Comparison of ENCODE assay signal across 10 cellular contexts in genomic region chr19:30696514-30696913, GRCh38.
DNase-seq lines count a peak whose midpoint lies in the region; ATAC-seq and TF ChIP-seq lines count a peak whose summit lies in the region.
"Had no signal": no experiment of that assay in that cellular context is flagged by ENCODE, and none has a peak within 500 bp of the region (broad histone marks: within the 10 kb centered on the region; RNA-seq: fewer than 3 reads in every experiment).

No MANE protein-coding gene starts in this region.

- intact Hi-C loops in CD4-positive, alpha-beta memory T cell (cut with micrococcal nuclease), result no loop called here

- no peaks in the 10 kb centered on the region for H3K36me3 Mint-ChIP-seq in activated CD8-positive, alpha-beta memory T cell treated with anti-CD3 and anti-CD28 coated beads, Interleukin-2, amount 10 ng/mL, durations not matched to agents 7 days and 5 days
- H3K36me3 Mint-ChIP-seq in CD4-positive, alpha-beta memory T cell, result no peaks in the 10 kb centered on the region
- H3K36me3 Mint-ChIP-seq: mesothelial cell of epicardium had no signal

- H3K27me3 Mint-ChIP-seq in activated CD8-positive, alpha-beta memory T cell treated with anti-CD3 and anti-CD28 coated beads, Interleukin-2, amount 10 ng/mL, durations not matched to agents 7 days and 5 days, result peaks cover 13% of the 10 kb centered on the region
- peaks cover 14 to 17% of the 10 kb centered on the region in 2 donors for H3K27me3 Mint-ChIP-seq in CD4-positive, alpha-beta memory T cell

- CTCF ChIA-PET in activated CD8-positive, alpha-beta memory T cell treated with anti-CD3 and anti-CD28 coated beads, Interleukin-2, amount 10 ng/mL, durations not matched to agents 7 days and 5 days (lab: Charles Lee), result no interaction called here
- CTCF ChIA-PET in CD4-positive, alpha-beta memory T cell (lab: Charles Lee; ENCODE audit: partially characterized antibody), result no interaction called here

- H3K4me3 Mint-ChIP-seq in activated CD8-positive, alpha-beta memory T cell treated with anti-CD3 and anti-CD28 coated beads, Interleukin-2, amount 10 ng/mL, durations not matched to agents 7 days and 5 days, result no peak overlapping the region
- H3K4me3 Mint-ChIP-seq in CD4-positive, alpha-beta memory T cell, result no peak overlapping the region
- H3K4me3 Mint-ChIP-seq: mesothelial cell of epicardium; T-helper 1 cell treated with Interleukin-12 subunit alpha and Interleukin-12 subunit beta and Interleukin-4 antibody, amounts not matched to agents 30 μg/mL and 1 μg/mL, for 36 hours had no signal

- POLR2A ChIA-PET in CD4-positive, alpha-beta memory T cell (lab: Charles Lee; ENCODE audit: partially characterized antibody), result no interaction called here

- H3K4me1 Mint-ChIP-seq in activated CD8-positive, alpha-beta memory T cell treated with anti-CD3 and anti-CD28 coated beads, Interleukin-2, amount 10 ng/mL, durations not matched to agents 7 days and 5 days, result peaks cover 2% of the 10 kb centered on the region
- peaks cover 4 to 14% (median 10%) of the 10 kb centered on the region in 4 donors for H3K4me1 Mint-ChIP-seq in CD4-positive, alpha-beta memory T cell

- H3K9me3 ChIP-seq in CD4-positive, alpha-beta memory T cell (ENCODE audit: control insufficient read depth in 1 of 2, low read length in 2 of 2), result no peaks in the 10 kb centered on the region

- TF ChIP-seq CTCF in LNCaP clone FGC (IDR thresholded peaks at IDR 0.05; ENCODE audit: control insufficient read depth, extremely low read depth, insufficient read depth), result peak; percentile 29; the same call in 1 of the 2 replicates

- no peak for ATAC-seq in activated CD8-positive, alpha-beta memory T cell treated with anti-CD3 and anti-CD28 coated beads, Interleukin-2, amount 10 ng/mL, durations not matched to agents 7 days and 5 days
- ATAC-seq in GM18505 (IDR thresholded peaks at IDR 0.05; ENCODE audit: unreplicated experiment), result no peak
- no peak for ATAC-seq in GM21723 (IDR thresholded peaks at IDR 0.05; ENCODE audit: unreplicated experiment)

- peaks cover 11% of the 10 kb centered on the region for H3K4me1 ChIP-seq in CD4-positive, alpha-beta memory T cell (ENCODE audit: insufficient read depth, low read length)

- H3K9me3 Mint-ChIP-seq in activated CD8-positive, alpha-beta memory T cell treated with anti-CD3 and anti-CD28 coated beads, Interleukin-2, amount 10 ng/mL, durations not matched to agents 7 days and 5 days (ENCODE audit: low read depth), result no peaks in the 10 kb centered on the region
- peaks cover 0 to 4% (median 0%) of the 10 kb centered on the region in 8 donors for H3K9me3 Mint-ChIP-seq in CD4-positive, alpha-beta memory T cell
- H3K9me3 Mint-ChIP-seq: mesothelial cell of epicardium had no signal

- H3K27me3 ChIP-seq in CD4-positive, alpha-beta memory T cell (ENCODE audit: insufficient read depth, low read length), result no peaks in the 10 kb centered on the region

- no peak overlapping the region for H3K4me3 ChIP-seq in LNCaP clone FGC (ENCODE audit: low read depth, low read length)
- H3K4me3 ChIP-seq in CD4-positive, alpha-beta memory T cell (ENCODE audit: low read length in 2 of 2), result no peak overlapping the region

- H3K36me3 ChIP-seq in CD4-positive, alpha-beta memory T cell (ENCODE audit: insufficient read depth, low read length), result no peaks in the 10 kb centered on the region

- DNase-seq in Daoy (ENCODE audit: low read depth) (peak; percentile 82), LNCaP clone FGC (ENCODE audit: low read depth) (no peak), ecto neural progenitor cell (ENCODE audit: low spot score) (peak; percentile 78), mesenteric fat pad (ENCODE audit: low spot score) (peak; percentile 41)
- no peak for DNase-seq in activated CD8-positive, alpha-beta memory T cell treated with anti-CD3 and anti-CD28 coated beads, Interleukin-2, amount 10 ng/mL, durations not matched to agents 7 days and 5 days
- no peak for DNase-seq in CD4-positive, alpha-beta memory T cell

- no peak for TF ChIP-seq POLR2A in GM18505 (IDR thresholded peaks at IDR 0.05; ENCODE audit: borderline replicate concordance, extremely low read depth, insufficient read depth, insufficient read length)

- H3K27ac ChIP-seq in CD4-positive, alpha-beta memory T cell (ENCODE audit: low read depth, low read length), result no peak overlapping the region

- H3K27ac Mint-ChIP-seq in activated CD8-positive, alpha-beta memory T cell treated with anti-CD3 and anti-CD28 coated beads, Interleukin-2, amount 10 ng/mL, durations not matched to agents 7 days and 5 days, result no peak overlapping the region
- no peak overlapping the region for H3K27ac Mint-ChIP-seq in CD4-positive, alpha-beta memory T cell
- H3K27ac Mint-ChIP-seq: mesothelial cell of epicardium; T-helper 1 cell treated with Interleukin-12 subunit alpha and Interleukin-12 subunit beta and Interleukin-4 antibody, amounts not matched to agents 30 μg/mL and 1 μg/mL, for 36 hours had no signal

Comparison
In these comparisons a context has a peak if more than half of its experiments do, and no peak if none do; other contexts are left out.
1. DNase-seq: peak in Daoy (single experiment), ecto neural progenitor cell (single experiment) and mesenteric fat pad (single experiment); none in LNCaP clone FGC (single experiment), activated CD8-positive, alpha-beta memory T cell treated with anti-CD3 and anti-CD28 coated beads, Interleukin-2, amount 10 ng/mL, durations not matched to agents 7 days and 5 days (single experiment) and CD4-positive, alpha-beta memory T cell (0 of 5).